Comparison of ENCODE assay signal across 5 cellular contexts in the genomic region with DNA sequence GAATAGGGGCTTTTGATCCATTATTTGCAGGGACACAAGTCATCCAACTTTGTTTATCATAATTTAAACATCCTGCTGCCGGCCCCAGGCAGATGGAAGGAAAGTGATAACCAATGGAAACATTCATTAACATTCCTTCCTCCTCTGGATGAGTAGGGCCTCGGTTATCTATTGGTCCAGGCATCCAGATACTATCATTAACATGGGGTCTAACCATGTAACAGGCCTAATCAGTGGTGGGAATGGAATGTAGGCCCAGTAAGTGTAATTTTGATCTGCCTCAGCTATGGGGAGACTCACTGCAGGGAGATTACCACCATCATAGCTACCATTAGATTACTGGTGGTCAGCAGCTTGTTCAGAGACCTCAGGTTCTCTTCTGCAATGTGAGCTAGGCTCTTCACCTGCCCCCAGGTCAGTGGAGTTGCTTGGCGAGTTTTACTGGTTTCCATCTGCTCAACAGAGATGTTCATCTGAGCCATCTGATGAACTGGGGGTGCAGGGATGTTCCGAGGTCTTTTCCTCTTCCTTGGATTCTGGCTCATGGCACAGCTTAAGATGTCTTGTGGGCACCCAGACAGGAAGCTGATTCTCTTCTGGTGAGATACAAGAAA. TPM values are rescaled to one million over a fixed set of nuclear protein-coding genes. Genes with fewer than 3 reads are reported as not detected.
"Had no signal": no experiment of that assay in that cellular context is flagged by ENCODE, and none has a peak within 500 bp of the region (broad histone marks: within the 10 kb centered on the region; RNA-seq: fewer than 3 reads in every experiment).

No MANE protein-coding gene starts in this region.

RNA-seq across cellular contexts. Expression of gene TMC5, which starts 21.9 kb away (rescaled TPM):
- total RNA-seq: ascending aorta; fibroblast of villous mesenchyme; glomerular endothelial cell; T-helper 1 cell treated with Interleukin-12 subunit alpha and Interleukin-12 subunit beta and Interleukin-4 antibody, amounts not matched to agents 30 ng/mL and 1 ng/mL, for 36 hours had no signal
- polyA plus RNA-seq: cardiac muscle cell had no signal
